Comparison of ENCODE assay signal across 1 cellular context in genomic region chr15:52139599-52140462, GRCh38.
TF ChIP-seq lines count a peak whose summit lies in the region.

No MANE protein-coding gene starts in this region.

TF ChIP-seq in HepG2, 621 proteins besides CTCF, POLR2A, EP300 and RAD21 (continued from another document and continues in another):
- TF ChIP-seq, protein P1, sequence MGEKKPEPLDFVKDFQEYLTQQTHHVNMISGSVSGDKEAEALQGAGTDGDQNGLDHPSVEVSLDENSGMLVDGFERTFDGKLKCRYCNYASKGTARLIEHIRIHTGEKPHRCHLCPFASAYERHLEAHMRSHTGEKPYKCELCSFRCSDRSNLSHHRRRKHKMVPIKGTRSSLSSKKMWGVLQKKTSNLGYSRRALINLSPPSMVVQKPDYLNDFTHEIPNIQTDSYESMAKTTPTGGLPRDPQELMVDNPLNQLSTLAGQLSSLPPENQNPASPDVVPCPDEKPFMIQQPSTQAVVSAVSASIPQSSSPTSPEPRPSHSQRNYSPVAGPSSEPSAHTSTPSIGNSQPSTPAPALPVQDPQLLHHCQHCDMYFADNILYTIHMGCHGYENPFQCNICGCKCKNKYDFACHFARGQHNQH (CRISPR knock-in tag; IDR thresholded peaks at IDR 0.05), result peak; percentile 43; the same call in 1 of the 2 replicates
- TF ChIP-seq ZNF256 (CRISPR knock-in tag; conservative IDR thresholded peaks at IDR 0.05) (0 out of 2 replicates have a peak, but pooled peaks have one; percentile 42), SIX1 (CRISPR knock-in tag; IDR thresholded peaks at IDR 0.05; ENCODE audit: borderline replicate concordance) (no peak), ZNF557 (CRISPR knock-in tag; IDR thresholded peaks at IDR 0.05) (no peak), ZBTB46 (CRISPR knock-in tag; IDR thresholded peaks at IDR 0.05; ENCODE audit: borderline replicate concordance) (no peak), ZNF629 (CRISPR knock-in tag; conservative IDR thresholded peaks at IDR 0.05) (no peak), ZFP36 (IDR thresholded peaks at IDR 0.05; ENCODE audit: borderline replicate concordance, low read depth, low read length, partially characterized antibody) (peak; percentile 32), ZNF614 (CRISPR knock-in tag; IDR thresholded peaks at IDR 0.05; ENCODE audit: borderline replicate concordance) (no peak), ZNF616 (CRISPR knock-in tag; IDR thresholded peaks at IDR 0.05; ENCODE audit: low read depth) (no peak), ZNF124 (CRISPR knock-in tag; IDR thresholded peaks at IDR 0.05) (no peak), ZNF615 (CRISPR knock-in tag; IDR thresholded peaks at IDR 0.05; ENCODE audit: borderline replicate concordance) (no peak), ZFP36L2 (CRISPR knock-in tag; IDR thresholded peaks at IDR 0.05) (no peak), ATF7-NPFF (CRISPR knock-in tag; IDR thresholded peaks at IDR 0.05; ENCODE audit: low read depth) (peak; percentile 38; the same call in 1 of the 2 replicates), ZNF574 (CRISPR knock-in tag; IDR thresholded peaks at IDR 0.05) (peak; percentile 41; the same call in 1 of the 2 replicates), GLMP (CRISPR knock-in tag; IDR thresholded peaks at IDR 0.05; ENCODE audit: borderline replicate concordance) (no peak), ATM (IDR thresholded peaks at IDR 0.05; ENCODE audit: borderline replicate concordance) (no peak), ZNF317 (CRISPR knock-in tag; IDR thresholded peaks at IDR 0.05) (no peak), XBP1 (CRISPR knock-in tag; IDR thresholded peaks at IDR 0.05) (no peak), RELA (CRISPR knock-in tag; IDR thresholded peaks at IDR 0.05) (0 out of 2 replicates have a peak, but pooled peaks have one; percentile 17), MBD4 (IDR thresholded peaks at IDR 0.05; ENCODE audit: borderline replicate concordance, low read length) (no peak), HNF4A (CRISPR knock-in tag; IDR thresholded peaks at IDR 0.05) (peak; percentile 29), ZNF34 (CRISPR knock-in tag; IDR thresholded peaks at IDR 0.05; ENCODE audit: borderline replicate concordance) (no peak), NFE2 (CRISPR knock-in tag; IDR thresholded peaks at IDR 0.05) (no peak), CBFB (CRISPR knock-in tag; IDR thresholded peaks at IDR 0.05) (no peak)
- TF ChIP-seq, protein P2, sequence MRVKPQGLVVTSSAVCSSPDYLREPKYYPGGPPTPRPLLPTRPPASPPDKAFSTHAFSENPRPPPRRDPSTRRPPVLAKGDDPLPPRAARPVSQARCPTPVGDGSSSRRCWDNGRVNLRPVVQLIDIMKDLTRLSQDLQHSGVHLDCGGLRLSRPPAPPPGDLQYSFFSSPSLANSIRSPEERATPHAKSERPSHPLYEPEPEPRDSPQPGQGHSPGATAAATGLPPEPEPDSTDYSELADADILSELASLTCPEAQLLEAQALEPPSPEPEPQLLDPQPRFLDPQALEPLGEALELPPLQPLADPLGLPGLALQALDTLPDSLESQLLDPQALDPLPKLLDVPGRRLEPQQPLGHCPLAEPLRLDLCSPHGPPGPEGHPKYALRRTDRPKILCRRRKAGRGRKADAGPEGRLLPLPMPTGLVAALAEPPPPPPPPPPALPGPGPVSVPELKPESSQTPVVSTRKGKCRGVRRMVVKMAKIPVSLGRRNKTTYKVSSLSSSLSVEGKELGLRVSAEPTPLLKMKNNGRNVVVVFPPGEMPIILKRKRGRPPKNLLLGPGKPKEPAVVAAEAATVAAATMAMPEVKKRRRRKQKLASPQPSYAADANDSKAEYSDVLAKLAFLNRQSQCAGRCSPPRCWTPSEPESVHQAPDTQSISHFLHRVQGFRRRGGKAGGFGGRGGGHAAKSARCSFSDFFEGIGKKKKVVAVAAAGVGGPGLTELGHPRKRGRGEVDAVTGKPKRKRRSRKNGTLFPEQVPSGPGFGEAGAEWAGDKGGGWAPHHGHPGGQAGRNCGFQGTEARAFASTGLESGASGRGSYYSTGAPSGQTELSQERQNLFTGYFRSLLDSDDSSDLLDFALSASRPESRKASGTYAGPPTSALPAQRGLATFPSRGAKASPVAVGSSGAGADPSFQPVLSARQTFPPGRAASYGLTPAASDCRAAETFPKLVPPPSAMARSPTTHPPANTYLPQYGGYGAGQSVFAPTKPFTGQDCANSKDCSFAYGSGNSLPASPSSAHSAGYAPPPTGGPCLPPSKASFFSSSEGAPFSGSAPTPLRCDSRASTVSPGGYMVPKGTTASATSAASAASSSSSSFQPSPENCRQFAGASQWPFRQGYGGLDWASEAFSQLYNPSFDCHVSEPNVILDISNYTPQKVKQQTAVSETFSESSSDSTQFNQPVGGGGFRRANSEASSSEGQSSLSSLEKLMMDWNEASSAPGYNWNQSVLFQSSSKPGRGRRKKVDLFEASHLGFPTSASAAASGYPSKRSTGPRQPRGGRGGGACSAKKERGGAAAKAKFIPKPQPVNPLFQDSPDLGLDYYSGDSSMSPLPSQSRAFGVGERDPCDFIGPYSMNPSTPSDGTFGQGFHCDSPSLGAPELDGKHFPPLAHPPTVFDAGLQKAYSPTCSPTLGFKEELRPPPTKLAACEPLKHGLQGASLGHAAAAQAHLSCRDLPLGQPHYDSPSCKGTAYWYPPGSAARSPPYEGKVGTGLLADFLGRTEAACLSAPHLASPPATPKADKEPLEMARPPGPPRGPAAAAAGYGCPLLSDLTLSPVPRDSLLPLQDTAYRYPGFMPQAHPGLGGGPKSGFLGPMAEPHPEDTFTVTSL (CRISPR knock-in tag; IDR thresholded peaks at IDR 0.05; ENCODE audit: borderline replicate concordance), result no peak
- TF ChIP-seq, protein P3, sequence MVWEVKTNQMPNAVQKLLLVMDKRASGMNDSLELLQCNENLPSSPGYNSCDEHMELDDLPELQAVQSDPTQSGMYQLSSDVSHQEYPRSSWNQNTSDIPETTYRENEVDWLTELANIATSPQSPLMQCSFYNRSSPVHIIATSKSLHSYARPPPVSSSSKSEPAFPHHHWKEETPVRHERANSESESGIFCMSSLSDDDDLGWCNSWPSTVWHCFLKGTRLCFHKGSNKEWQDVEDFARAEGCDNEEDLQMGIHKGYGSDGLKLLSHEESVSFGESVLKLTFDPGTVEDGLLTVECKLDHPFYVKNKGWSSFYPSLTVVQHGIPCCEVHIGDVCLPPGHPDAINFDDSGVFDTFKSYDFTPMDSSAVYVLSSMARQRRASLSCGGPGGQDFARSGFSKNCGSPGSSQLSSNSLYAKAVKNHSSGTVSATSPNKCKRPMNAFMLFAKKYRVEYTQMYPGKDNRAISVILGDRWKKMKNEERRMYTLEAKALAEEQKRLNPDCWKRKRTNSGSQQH (CRISPR knock-in tag; IDR thresholded peaks at IDR 0.05; ENCODE audit: low read depth), result no peak
- TF ChIP-seq, protein P4, sequence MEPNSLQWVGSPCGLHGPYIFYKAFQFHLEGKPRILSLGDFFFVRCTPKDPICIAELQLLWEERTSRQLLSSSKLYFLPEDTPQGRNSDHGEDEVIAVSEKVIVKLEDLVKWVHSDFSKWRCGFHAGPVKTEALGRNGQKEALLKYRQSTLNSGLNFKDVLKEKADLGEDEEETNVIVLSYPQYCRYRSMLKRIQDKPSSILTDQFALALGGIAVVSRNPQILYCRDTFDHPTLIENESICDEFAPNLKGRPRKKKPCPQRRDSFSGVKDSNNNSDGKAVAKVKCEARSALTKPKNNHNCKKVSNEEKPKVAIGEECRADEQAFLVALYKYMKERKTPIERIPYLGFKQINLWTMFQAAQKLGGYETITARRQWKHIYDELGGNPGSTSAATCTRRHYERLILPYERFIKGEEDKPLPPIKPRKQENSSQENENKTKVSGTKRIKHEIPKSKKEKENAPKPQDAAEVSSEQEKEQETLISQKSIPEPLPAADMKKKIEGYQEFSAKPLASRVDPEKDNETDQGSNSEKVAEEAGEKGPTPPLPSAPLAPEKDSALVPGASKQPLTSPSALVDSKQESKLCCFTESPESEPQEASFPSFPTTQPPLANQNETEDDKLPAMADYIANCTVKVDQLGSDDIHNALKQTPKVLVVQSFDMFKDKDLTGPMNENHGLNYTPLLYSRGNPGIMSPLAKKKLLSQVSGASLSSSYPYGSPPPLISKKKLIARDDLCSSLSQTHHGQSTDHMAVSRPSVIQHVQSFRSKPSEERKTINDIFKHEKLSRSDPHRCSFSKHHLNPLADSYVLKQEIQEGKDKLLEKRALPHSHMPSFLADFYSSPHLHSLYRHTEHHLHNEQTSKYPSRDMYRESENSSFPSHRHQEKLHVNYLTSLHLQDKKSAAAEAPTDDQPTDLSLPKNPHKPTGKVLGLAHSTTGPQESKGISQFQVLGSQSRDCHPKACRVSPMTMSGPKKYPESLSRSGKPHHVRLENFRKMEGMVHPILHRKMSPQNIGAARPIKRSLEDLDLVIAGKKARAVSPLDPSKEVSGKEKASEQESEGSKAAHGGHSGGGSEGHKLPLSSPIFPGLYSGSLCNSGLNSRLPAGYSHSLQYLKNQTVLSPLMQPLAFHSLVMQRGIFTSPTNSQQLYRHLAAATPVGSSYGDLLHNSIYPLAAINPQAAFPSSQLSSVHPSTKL (CRISPR knock-in tag; IDR thresholded peaks at IDR 0.05), result 0 out of 2 replicates have a peak, but pooled peaks have one; percentile 38
- TF ChIP-seq, protein P5, sequence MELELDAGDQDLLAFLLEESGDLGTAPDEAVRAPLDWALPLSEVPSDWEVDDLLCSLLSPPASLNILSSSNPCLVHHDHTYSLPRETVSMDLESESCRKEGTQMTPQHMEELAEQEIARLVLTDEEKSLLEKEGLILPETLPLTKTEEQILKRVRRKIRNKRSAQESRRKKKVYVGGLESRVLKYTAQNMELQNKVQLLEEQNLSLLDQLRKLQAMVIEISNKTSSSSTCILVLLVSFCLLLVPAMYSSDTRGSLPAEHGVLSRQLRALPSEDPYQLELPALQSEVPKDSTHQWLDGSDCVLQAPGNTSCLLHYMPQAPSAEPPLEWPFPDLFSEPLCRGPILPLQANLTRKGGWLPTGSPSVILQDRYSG (CRISPR knock-in tag; IDR thresholded peaks at IDR 0.05), result no peak
- TF ChIP-seq, protein P6, sequence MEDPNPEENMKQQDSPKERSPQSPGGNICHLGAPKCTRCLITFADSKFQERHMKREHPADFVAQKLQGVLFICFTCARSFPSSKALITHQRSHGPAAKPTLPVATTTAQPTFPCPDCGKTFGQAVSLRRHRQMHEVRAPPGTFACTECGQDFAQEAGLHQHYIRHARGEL (CRISPR knock-in tag; IDR thresholded peaks at IDR 0.05), result no peak
- TF ChIP-seq, protein P7, sequence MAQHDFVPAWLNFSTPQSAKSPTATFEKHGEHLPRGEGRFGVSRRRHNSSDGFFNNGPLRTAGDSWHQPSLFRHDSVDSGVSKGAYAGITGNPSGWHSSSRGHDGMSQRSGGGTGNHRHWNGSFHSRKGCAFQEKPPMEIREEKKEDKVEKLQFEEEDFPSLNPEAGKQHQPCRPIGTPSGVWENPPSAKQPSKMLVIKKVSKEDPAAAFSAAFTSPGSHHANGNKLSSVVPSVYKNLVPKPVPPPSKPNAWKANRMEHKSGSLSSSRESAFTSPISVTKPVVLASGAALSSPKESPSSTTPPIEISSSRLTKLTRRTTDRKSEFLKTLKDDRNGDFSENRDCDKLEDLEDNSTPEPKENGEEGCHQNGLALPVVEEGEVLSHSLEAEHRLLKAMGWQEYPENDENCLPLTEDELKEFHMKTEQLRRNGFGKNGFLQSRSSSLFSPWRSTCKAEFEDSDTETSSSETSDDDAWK (CRISPR knock-in tag; IDR thresholded peaks at IDR 0.05), result no peak
- TF ChIP-seq, protein P8, sequence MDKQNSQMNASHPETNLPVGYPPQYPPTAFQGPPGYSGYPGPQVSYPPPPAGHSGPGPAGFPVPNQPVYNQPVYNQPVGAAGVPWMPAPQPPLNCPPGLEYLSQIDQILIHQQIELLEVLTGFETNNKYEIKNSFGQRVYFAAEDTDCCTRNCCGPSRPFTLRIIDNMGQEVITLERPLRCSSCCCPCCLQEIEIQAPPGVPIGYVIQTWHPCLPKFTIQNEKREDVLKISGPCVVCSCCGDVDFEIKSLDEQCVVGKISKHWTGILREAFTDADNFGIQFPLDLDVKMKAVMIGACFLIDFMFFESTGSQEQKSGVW (CRISPR knock-in tag; IDR thresholded peaks at IDR 0.05; ENCODE audit: borderline replicate concordance), result no peak
